ENCODE assay signal across 8 cellular contexts in genomic region chr15:74950078-74951000, GRCh38. TPM values are rescaled to one million over a fixed set of nuclear protein-coding genes. Genes with fewer than 3 reads are reported as not detected.
DNase-seq lines count a peak whose midpoint lies in the region; ATAC-seq, FAIRE-seq and TF ChIP-seq lines count a peak whose summit lies in the region.

No MANE protein-coding gene starts in this region.

- intact Hi-C loops in HepG2 (cut with micrococcal nuclease; ENCODE audit: unreplicated experiment), result loop anchor here (1.0 to 5.0 kb wide), 3 partner anchors 38 to 179 kb away; partner anchors contain the start of gene FAM219B

- TF ChIP-seq POLR2A in A549 (IDR thresholded peaks at IDR 0.05; ENCODE audit: low read length) (no peak), HepG2 (IDR thresholded peaks at IDR 0.05; ENCODE audit: insufficient read depth in 1 of 2, low read depth in 2 of 2, low read length in 2 of 2) (no peak)

- DNase-seq in A549 (ENCODE audit: low read depth in 1 of 2, low spot score in 1 of 2) (peak; percentile 83 to 90), NCI-H345 (lab: John Stamatoyannopoulos, UW) (peak; percentile 63), cerebellar cortex (ENCODE audit: low spot score) (peak; percentile 89), HepG2 (ENCODE audit: low spot score) (peak; percentile 73)
- DNase-seq in activated CD4-positive, CD25-positive, alpha-beta regulatory T cell treated with anti-CD3 and anti-CD28 coated beads, Interleukin-2, amount 50 U/mL, for 72 hours, result peak; percentile 80
- peak; percentile 55 to 72 (median 56) for DNase-seq in stimulated activated CD4-positive, alpha-beta T cell treated with anti-CD3 and anti-CD28 coated beads, TNF-alpha, amount 100 ng/mL, for 48 hours (ENCODE audit: low read depth in 3 of 3)

- TF ChIP-seq RAD21 in A549 (conservative IDR thresholded peaks at IDR 0.05 in 1 of 2, IDR thresholded peaks at IDR 0.05 in 1 of 2) (peak; percentile 96 to 99), HepG2 (CRISPR knock-in tag; IDR thresholded peaks at IDR 0.05) (peak; percentile 80)

- no peaks in the 10 kb centered on the region for H3K9me3 ChIP-seq in A549
- no peaks in the 10 kb centered on the region for H3K9me3 ChIP-seq in HepG2 (ENCODE audit: low read length)

- H3K9ac ChIP-seq in HepG2 (ENCODE audit: insufficient read depth, low read depth, low read length), result no peak overlapping the region

- ATAC-seq in A549 (peak; percentile 71 to 85), GM18498 (IDR thresholded peaks at IDR 0.05; ENCODE audit: unreplicated experiment) (peak; percentile 44), HepG2 (peak; percentile 76), GM21528 (IDR thresholded peaks at IDR 0.05; ENCODE audit: low FRiP score, unreplicated experiment) (no peak)

- H3K27me3 ChIP-seq in HepG2 (ENCODE audit: control insufficient read depth in 1 of 2, insufficient read depth in 2 of 2, low read length in 2 of 2), result peaks cover 0 to 15% of the 10 kb centered on the region in 2 experiments; a peak in 3 of 5 replicates

- no peak overlapping the region for H3K4me3 ChIP-seq in A549
- no peak overlapping the region; a peak in 1 of 6 replicates for H3K4me3 ChIP-seq in HepG2 (replicated peaks in 1 of 3; ENCODE audit: insufficient read depth in 1 of 3, low read depth in 2 of 3, low read length in 3 of 3)

- H3K27ac ChIP-seq in A549 (no peak overlapping the region), HepG2 (ENCODE audit: extremely low read length, insufficient read depth, low read length) (no peak overlapping the region)

- in situ Hi-C loops in HepG2 (cut with HindIII; ENCODE audit: extremely low pct_ligation_motif_present, low pct_unique_long_range_greater_than_20kb), result loop anchor here (10.0 kb wide), 2 partner anchors 176 to 316 kb away; no protein-coding TSS in a partner anchor

- peaks cover 21% of the 10 kb centered on the region; the same call in 2 of the 3 replicates for H3K4me1 ChIP-seq in A549
- peaks cover 17% of the 10 kb centered on the region for H3K4me1 ChIP-seq in HepG2 (ENCODE audit: insufficient read depth, low read length)

- H3K4me2 ChIP-seq in A549 (no peak overlapping the region), HepG2 (ENCODE audit: low read depth, low read length) (peak overlapping the region; percentile 63)

- no peaks in the 10 kb centered on the region for H3K79me2 ChIP-seq in HepG2 (ENCODE audit: insufficient read depth, low read length)

- BruUV-seq in HepG2 (replicated peaks; lab: Mats Ljungman, UMichigan), result no TSS peak

- H2AFZ ChIP-seq in HepG2 (ENCODE audit: low read length), result peak overlapping the region; percentile 43

- CTCF ChIA-PET in A549 (lab: Yijun Ruan, JAX) (interaction anchor here (0.5 to 10.3 kb wide), 59 partner anchors 9 to 397 kb away, joined by 3 to 107 read pairs (median 5); partner anchors contain the start of genes COX5A, FAM219B, NEIL1 and RPP25), HepG2 (lab: Yijun Ruan, JAX; ENCODE audit: low intra/inter-chr PET ratio, low total read pairs) (interaction anchor here (0.6 to 1.8 kb wide), 5 partner anchors 11 to 179 kb away, joined by 3 to 13 read pairs (median 4); no protein-coding TSS in a partner anchor)

- no peaks in the 10 kb centered on the region for H3K36me3 ChIP-seq in HepG2 (replicated peaks in 1 of 2; ENCODE audit: control insufficient read depth in 1 of 2, insufficient read depth in 2 of 2, low read length in 2 of 2)

- POLR2A ChIA-PET in A549 (lab: Yijun Ruan, JAX), result interaction anchor here (0.9 to 2.2 kb wide), 2 partner anchors 12 to 44 kb away, joined by 3 to 16 read pairs; partner anchors contain the start of genes COX5A and FAM219B
- POLR2A ChIA-PET in HepG2 (lab: Yijun Ruan, JAX), result interaction anchor here (0.9 to 1.3 kb wide), 3 partner anchors 9 to 179 kb away, joined by 3 to 4 read pairs (median 3); partner anchors contain the start of gene COX5A

- peak; percentile 96 for FAIRE-seq in A549 (lab: Jason Lieb, UNC)
- FAIRE-seq in HepG2 (lab: Jason Lieb, UNC), result peak; percentile 89

- H4K20me1 ChIP-seq in HepG2 (ENCODE audit: insufficient read depth, low read length), result no peaks in the 10 kb centered on the region

- TF ChIP-seq EP300 in A549 (IDR thresholded peaks at IDR 0.05) (no peak), HepG2 (IDR thresholded peaks at IDR 0.05; ENCODE audit: low read depth in 2 of 2, low read length in 2 of 2) (no peak), HepG2 (CRISPR knock-in tag; IDR thresholded peaks at IDR 0.05; ENCODE audit: borderline replicate concordance) (no peak)

- WGBS in A549 (ENCODE audit: missing lambda C conversion rate), result 53% methylated on average over 9 of the region's 9 CpGs
- 26% methylated on average over 9 of the region's 9 CpGs for WGBS in HepG2 (ENCODE audit: low lambda C conversion rate)

- peak; percentile 99 for TF ChIP-seq CTCF in A549 (IDR thresholded peaks at IDR 0.05)
- TF ChIP-seq CTCF in HepG2 (CRISPR knock-in tag; IDR thresholded peaks at IDR 0.05), result peak; percentile 97

RNA-seq across cellular contexts. Expression of gene RPP25, which starts 6.2 kb away (rescaled TPM):
- polyA plus RNA-seq in A549 (2011; rRNA removed), result 8.8 and 9.3 TPM in 2 replicates
- 13.0 and 19.3 TPM in 2 replicates for polyA plus RNA-seq in A549 (2012; cell fraction: cytosol; rRNA removed)
- 11.3 and 14.5 TPM in 2 replicates for polyA plus RNA-seq in A549 (2012; cell fraction: nucleus; rRNA removed)
- 12.2 to 13.7 TPM (median 13.0 TPM) in 3 replicates for polyA plus RNA-seq in A549 (2017; fragmentation: RNase III; extraction: RNeasy Plus Mini Kit Qiagen cat#74134 plus additional on column Dnase treatment)
- polyA minus RNA-seq in A549 (2011; rRNA and poly(A)+ RNA removed), result 6.7 and 7.0 TPM in 2 replicates
- total RNA-seq in HepG2 (2016; rRNA removed; fragmentation: Illumina TruSeq; extraction: Trizol), result 0.08 and 0.11 TPM in 2 replicates
- not detected in 2 replicates for total RNA-seq in HepG2 (2016; cell fraction: cytosol; rRNA removed; fragmentation: Illumina TruSeq; extraction: Trizol; ENCODE audit: low read depth)
- 0.09 and 0.16 TPM in 2 replicates for total RNA-seq in HepG2 (2016; cell fraction: insoluble cytoplasmic fraction; rRNA removed; fragmentation: Illumina TruSeq; extraction: Trizol)
- 0.12 and 0.14 TPM in 2 replicates for total RNA-seq in HepG2 (2016; cell fraction: membrane; rRNA removed; fragmentation: Illumina TruSeq; extraction: Trizol)
- total RNA-seq in HepG2 (2016; cell fraction: nucleus; rRNA removed; fragmentation: Illumina TruSeq; extraction: Trizol), result not detected in 2 replicates
- polyA plus RNA-seq in HepG2 (2011; rRNA removed), result 0.04 and 0.05 TPM in 2 replicates
- 0.09 and 0.12 TPM in 2 replicates for polyA plus RNA-seq in HepG2 (2011; cell fraction: cytosol; rRNA removed)
- polyA plus RNA-seq in HepG2 (2011; cell fraction: nucleus; rRNA removed), result 0.07 and 0.11 TPM in 2 replicates
- 0.07 TPM in 1 of 2 replicates, not detected in the other for polyA plus RNA-seq in HepG2 (2012)
- polyA plus RNA-seq in HepG2 (2016; cell fraction: cytosol; fragmentation: Illumina TruSeq; extraction: Trizol; ENCODE audit: low read depth), result 0.08 TPM in 1 of 2 replicates, not detected in the other
- 0.08 TPM in 1 of 2 replicates, not detected in the other for polyA plus RNA-seq in HepG2 (2016; cell fraction: insoluble cytoplasmic fraction; fragmentation: Illumina TruSeq; extraction: Trizol; ENCODE audit: low read depth)
- 0.08 TPM in 1 of 2 replicates, not detected in the other for polyA plus RNA-seq in HepG2 (2016; cell fraction: membrane; fragmentation: Illumina TruSeq; extraction: Trizol; ENCODE audit: low read depth)
- polyA plus RNA-seq in HepG2 (2016; cell fraction: nucleus; fragmentation: Illumina TruSeq; extraction: Trizol; ENCODE audit: insufficient read depth, low read depth), result 0.15 TPM in 2 replicates
- 0.22 and 25.9 TPM in 2 replicates for polyA minus RNA-seq in HepG2 (2011; rRNA and poly(A)+ RNA removed; ENCODE audit: low replicate concordance)
- 0.30 and 0.62 TPM in 2 replicates for polyA minus RNA-seq in HepG2 (2011; cell fraction: cytosol; rRNA and poly(A)+ RNA removed)
- polyA minus RNA-seq in HepG2 (2011; cell fraction: nucleus; rRNA and poly(A)+ RNA removed), result 0.25 and 0.26 TPM in 2 replicates

RNA-seq across cellular contexts. Expression of gene COX5A, which starts 12.5 kb away (rescaled TPM):
- polyA plus RNA-seq in A549 (2011; rRNA removed), result 328 and 391 TPM in 2 replicates
- 388 and 399 TPM in 2 replicates for polyA plus RNA-seq in A549 (2012; cell fraction: cytosol; rRNA removed)
- 232 and 279 TPM in 2 replicates for polyA plus RNA-seq in A549 (2012; cell fraction: nucleus; rRNA removed)
- polyA plus RNA-seq in A549 (2017; fragmentation: RNase III; extraction: RNeasy Plus Mini Kit Qiagen cat#74134 plus additional on column Dnase treatment), result 478 to 481 TPM (median 481 TPM) in 3 replicates
- polyA minus RNA-seq in A549 (2011; rRNA and poly(A)+ RNA removed), result 63.2 and 69.8 TPM in 2 replicates
- total RNA-seq in HepG2 (2016; rRNA removed; fragmentation: Illumina TruSeq; extraction: Trizol), result 217 and 218 TPM in 2 replicates
- 117 and 120 TPM in 2 replicates for total RNA-seq in HepG2 (2016; cell fraction: cytosol; rRNA removed; fragmentation: Illumina TruSeq; extraction: Trizol; ENCODE audit: low read depth)
- 207 and 224 TPM in 2 replicates for total RNA-seq in HepG2 (2016; cell fraction: insoluble cytoplasmic fraction; rRNA removed; fragmentation: Illumina TruSeq; extraction: Trizol)
- 128 and 130 TPM in 2 replicates for total RNA-seq in HepG2 (2016; cell fraction: membrane; rRNA removed; fragmentation: Illumina TruSeq; extraction: Trizol)
- total RNA-seq in HepG2 (2016; cell fraction: nucleus; rRNA removed; fragmentation: Illumina TruSeq; extraction: Trizol), result 98.7 and 101 TPM in 2 replicates
- polyA plus RNA-seq in HepG2 (2011; rRNA removed), result 132 and 158 TPM in 2 replicates
- 156 and 163 TPM in 2 replicates for polyA plus RNA-seq in HepG2 (2011; cell fraction: cytosol; rRNA removed)
- 70.3 and 75.2 TPM in 2 replicates for polyA plus RNA-seq in HepG2 (2011; cell fraction: nucleus; rRNA removed)
- 264 and 279 TPM in 2 replicates for polyA plus RNA-seq in HepG2 (2012)
- 273 and 293 TPM in 2 replicates for polyA plus RNA-seq in HepG2 (2016; cell fraction: cytosol; fragmentation: Illumina TruSeq; extraction: Trizol; ENCODE audit: low read depth)
- polyA plus RNA-seq in HepG2 (2016; cell fraction: insoluble cytoplasmic fraction; fragmentation: Illumina TruSeq; extraction: Trizol; ENCODE audit: low read depth), result 379 and 384 TPM in 2 replicates
- 251 and 264 TPM in 2 replicates for polyA plus RNA-seq in HepG2 (2016; cell fraction: membrane; fragmentation: Illumina TruSeq; extraction: Trizol; ENCODE audit: low read depth)
- polyA plus RNA-seq in HepG2 (2016; cell fraction: nucleus; fragmentation: Illumina TruSeq; extraction: Trizol; ENCODE audit: insufficient read depth, low read depth), result 250 and 258 TPM in 2 replicates
- polyA minus RNA-seq in HepG2 (2011; rRNA and poly(A)+ RNA removed; ENCODE audit: low replicate concordance), result 21.4 and 51.3 TPM in 2 replicates
- polyA minus RNA-seq in HepG2 (2011; cell fraction: cytosol; rRNA and poly(A)+ RNA removed), result 76.2 and 81.5 TPM in 2 replicates
- polyA minus RNA-seq in HepG2 (2011; cell fraction: nucleus; rRNA and poly(A)+ RNA removed), result 23.3 and 29.7 TPM in 2 replicates

RNA-seq across cellular contexts. Expression of gene FAM219B, which starts 43.7 kb away (rescaled TPM):
- polyA plus RNA-seq in A549 (2011; rRNA removed) (46.2 and 65.3 TPM in 2 replicates), A549 (2017; fragmentation: RNase III; extraction: RNeasy Plus Mini Kit Qiagen cat#74134 plus additional on column Dnase treatment) (29.9 to 36.9 TPM (median 31.3 TPM) in 3 replicates), HepG2 (2011; rRNA removed) (50.2 and 52.3 TPM in 2 replicates)
- polyA plus RNA-seq in A549 (2012; cell fraction: cytosol; rRNA removed), result 38.6 and 40.8 TPM in 2 replicates
- polyA plus RNA-seq in A549 (2012; cell fraction: nucleus; rRNA removed), result 96.5 and 128 TPM in 2 replicates
- 42.7 and 47.2 TPM in 2 replicates for polyA minus RNA-seq in A549 (2011; rRNA and poly(A)+ RNA removed)
- 18.0 and 36.6 TPM in 2 replicates for total RNA-seq in HepG2 (2016; rRNA removed; fragmentation: Illumina TruSeq; extraction: Trizol)
- total RNA-seq in HepG2 (2016; cell fraction: cytosol; rRNA removed; fragmentation: Illumina TruSeq; extraction: Trizol; ENCODE audit: low read depth), result 14.9 and 16.5 TPM in 2 replicates
- total RNA-seq in HepG2 (2016; cell fraction: insoluble cytoplasmic fraction; rRNA removed; fragmentation: Illumina TruSeq; extraction: Trizol), result 26.3 and 28.5 TPM in 2 replicates
- 34.0 and 34.5 TPM in 2 replicates for total RNA-seq in HepG2 (2016; cell fraction: membrane; rRNA removed; fragmentation: Illumina TruSeq; extraction: Trizol)
- 36.5 and 50.4 TPM in 2 replicates for total RNA-seq in HepG2 (2016; cell fraction: nucleus; rRNA removed; fragmentation: Illumina TruSeq; extraction: Trizol)
- 28.4 and 30.8 TPM in 2 replicates for polyA plus RNA-seq in HepG2 (2011; cell fraction: cytosol; rRNA removed)
- 176 and 185 TPM in 2 replicates for polyA plus RNA-seq in HepG2 (2011; cell fraction: nucleus; rRNA removed)
- 21.6 and 28.8 TPM in 2 replicates for polyA plus RNA-seq in HepG2 (2012)
- polyA plus RNA-seq in HepG2 (2016; cell fraction: cytosol; fragmentation: Illumina TruSeq; extraction: Trizol; ENCODE audit: low read depth), result 9.6 and 12.3 TPM in 2 replicates
- 16.8 and 18.6 TPM in 2 replicates for polyA plus RNA-seq in HepG2 (2016; cell fraction: insoluble cytoplasmic fraction; fragmentation: Illumina TruSeq; extraction: Trizol; ENCODE audit: low read depth)
- 21.3 and 21.8 TPM in 2 replicates for polyA plus RNA-seq in HepG2 (2016; cell fraction: membrane; fragmentation: Illumina TruSeq; extraction: Trizol; ENCODE audit: low read depth)
- 53.3 TPM in 2 replicates for polyA plus RNA-seq in HepG2 (2016; cell fraction: nucleus; fragmentation: Illumina TruSeq; extraction: Trizol; ENCODE audit: insufficient read depth, low read depth)
- polyA minus RNA-seq in HepG2 (2011; rRNA and poly(A)+ RNA removed; ENCODE audit: low replicate concordance), result 48.2 and 65.5 TPM in 2 replicates
- polyA minus RNA-seq in HepG2 (2011; cell fraction: cytosol; rRNA and poly(A)+ RNA removed), result 9.3 and 14.4 TPM in 2 replicates
- 30.9 and 39.9 TPM in 2 replicates for polyA minus RNA-seq in HepG2 (2011; cell fraction: nucleus; rRNA and poly(A)+ RNA removed)

RNA-seq across cellular contexts. Expression of gene SCAMP5, which starts 45.0 kb away (rescaled TPM):
- polyA plus RNA-seq in A549 (2011; rRNA removed) (10.5 and 11.8 TPM in 2 replicates), A549 (2017; fragmentation: RNase III; extraction: RNeasy Plus Mini Kit Qiagen cat#74134 plus additional on column Dnase treatment) (13.7 to 16.2 TPM (median 15.0 TPM) in 3 replicates), HepG2 (2011; rRNA removed) (49.0 and 58.1 TPM in 2 replicates)
- polyA plus RNA-seq in A549 (2012; cell fraction: cytosol; rRNA removed), result 11.2 and 15.3 TPM in 2 replicates
- 18.2 and 23.6 TPM in 2 replicates for polyA plus RNA-seq in A549 (2012; cell fraction: nucleus; rRNA removed)
- 14.0 and 17.4 TPM in 2 replicates for polyA minus RNA-seq in A549 (2011; rRNA and poly(A)+ RNA removed)
- total RNA-seq in HepG2 (2016; rRNA removed; fragmentation: Illumina TruSeq; extraction: Trizol), result 31.1 and 34.3 TPM in 2 replicates
- 18.1 and 20.2 TPM in 2 replicates for total RNA-seq in HepG2 (2016; cell fraction: cytosol; rRNA removed; fragmentation: Illumina TruSeq; extraction: Trizol; ENCODE audit: low read depth)
- total RNA-seq in HepG2 (2016; cell fraction: insoluble cytoplasmic fraction; rRNA removed; fragmentation: Illumina TruSeq; extraction: Trizol), result 28.9 and 30.0 TPM in 2 replicates
- 51.8 and 60.3 TPM in 2 replicates for total RNA-seq in HepG2 (2016; cell fraction: membrane; rRNA removed; fragmentation: Illumina TruSeq; extraction: Trizol)
- total RNA-seq in HepG2 (2016; cell fraction: nucleus; rRNA removed; fragmentation: Illumina TruSeq; extraction: Trizol), result 18.6 and 23.6 TPM in 2 replicates
- polyA plus RNA-seq in HepG2 (2011; cell fraction: cytosol; rRNA removed), result 46.5 and 47.4 TPM in 2 replicates
- polyA plus RNA-seq in HepG2 (2011; cell fraction: nucleus; rRNA removed), result 39.9 and 45.6 TPM in 2 replicates
- 23.3 and 23.6 TPM in 2 replicates for polyA plus RNA-seq in HepG2 (2012)
- 30.8 and 37.6 TPM in 2 replicates for polyA plus RNA-seq in HepG2 (2016; cell fraction: cytosol; fragmentation: Illumina TruSeq; extraction: Trizol; ENCODE audit: low read depth)
- polyA plus RNA-seq in HepG2 (2016; cell fraction: insoluble cytoplasmic fraction; fragmentation: Illumina TruSeq; extraction: Trizol; ENCODE audit: low read depth), result 43.3 and 47.6 TPM in 2 replicates
- 77.2 and 78.4 TPM in 2 replicates for polyA plus RNA-seq in HepG2 (2016; cell fraction: membrane; fragmentation: Illumina TruSeq; extraction: Trizol; ENCODE audit: low read depth)
- 46.8 and 52.7 TPM in 2 replicates for polyA plus RNA-seq in HepG2 (2016; cell fraction: nucleus; fragmentation: Illumina TruSeq; extraction: Trizol; ENCODE audit: insufficient read depth, low read depth)
- polyA minus RNA-seq in HepG2 (2011; rRNA and poly(A)+ RNA removed; ENCODE audit: low replicate concordance), result 10.5 and 79.6 TPM in 2 replicates
- 15.0 and 19.5 TPM in 2 replicates for polyA minus RNA-seq in HepG2 (2011; cell fraction: cytosol; rRNA and poly(A)+ RNA removed)
- polyA minus RNA-seq in HepG2 (2011; cell fraction: nucleus; rRNA and poly(A)+ RNA removed), result 7.2 and 10.4 TPM in 2 replicates

Comparison
In these comparisons a context has a peak if more than half of its experiments do, and no peak if none do; other contexts are left out.
1. RNA of gene RPP25, which starts 6.2 kb away (polyA plus RNA-seq): 8.8 to 19.3 TPM in A549; 0.04 to 0.15 TPM in HepG2; every median in the first group is over 4 times any median in the second.
2. Of the 38 proteins assayed by ChIP-seq in both HepG2 and A549: peak only in HepG2: none; only in A549: none; in both: CEBPB, CTCF, RAD21 and SMC3; in neither: 33; mixed calls (peak in some experiments, not most) for 1.
3. Peak in every context shown above with its lines, with median percentiles within 50 percentile points of each other: DNase-seq.